8 cellular contexts compared by ENCODE assay signal in the genomic region with DNA sequence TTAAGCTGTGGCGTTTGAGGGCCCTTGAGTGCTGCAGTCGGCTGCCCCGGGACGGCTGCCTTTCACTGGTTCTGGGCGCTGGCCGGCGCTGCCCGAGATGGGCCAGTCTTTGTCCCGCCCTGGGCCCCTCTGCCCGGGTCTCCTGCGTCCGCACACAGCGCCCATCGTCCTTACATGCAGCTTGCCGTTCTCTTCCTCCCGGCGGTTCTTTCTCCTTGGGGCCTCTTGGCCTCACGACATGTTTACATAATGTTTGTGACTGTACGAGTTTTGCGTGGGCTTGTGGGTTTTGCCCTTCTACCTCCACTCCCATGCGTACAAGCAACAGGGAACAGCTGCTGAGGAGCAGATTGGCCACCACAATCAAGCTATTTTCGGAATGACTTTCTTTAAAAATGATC. TPM values are rescaled to one million over a fixed set of nuclear protein-coding genes. Genes with fewer than 3 reads are reported as not detected.
A peak's percentile ranks its signal among the peaks of the same experiment; 100 is the strongest.
DNase-seq lines count a peak whose midpoint lies in the region; ATAC-seq and TF ChIP-seq lines count a peak whose summit lies in the region.

No MANE protein-coding gene starts in this region.

- POLR2A ChIA-PET in activated CD4-positive, alpha-beta T cell treated with anti-CD3 and anti-CD28 coated beads for 36 hours (lab: Charles Lee), result interaction anchor here (0.7 to 1.2 kb wide), 4 partner anchors 25 to 497 kb away, joined by 3 to 4 read pairs (median 3); partner anchors contain the start of genes MRPS27 and PTCD2

- CTCF ChIA-PET in activated CD4-positive, alpha-beta T cell treated with anti-CD3 and anti-CD28 coated beads for 36 hours (lab: Charles Lee), result interaction anchor here (0.8 to 4.9 kb wide), 9 partner anchors 9 to 206 kb away, joined by 3 to 53 read pairs (median 5); no protein-coding TSS in a partner anchor

- peak; percentile 29 for ATAC-seq in GM21526 (IDR thresholded peaks at IDR 0.05; ENCODE audit: low FRiP score, unreplicated experiment)
- ATAC-seq in activated CD4-positive, alpha-beta T cell treated with anti-CD3 and anti-CD28 coated beads for 36 hours, result peak; percentile 43

- peak overlapping the region; percentile 91 for H3K4me3 ChIP-seq in GM06990 (replicated peaks; ENCODE audit: low read depth, low read length)
- H3K4me3 ChIP-seq in effector memory CD4-positive, alpha-beta T cell (ENCODE audit: insufficient read depth, low read depth, low read length, poor library complexity, severe bottlenecking), result peak overlapping the region; percentile 73

- H3K27ac Mint-ChIP-seq in activated CD4-positive, alpha-beta T cell treated with anti-CD3 and anti-CD28 coated beads for 36 hours, result peak overlapping the region; percentile 83

- peak overlapping the region; percentile 91 for H3K27ac ChIP-seq in effector memory CD4-positive, alpha-beta T cell (ENCODE audit: insufficient read depth, low read length, poor library complexity, severe bottlenecking)

- H3K4me3 Mint-ChIP-seq in activated CD4-positive, alpha-beta T cell treated with anti-CD3 and anti-CD28 coated beads for 36 hours, result peak overlapping the region; percentile 88

- H3K4me1 Mint-ChIP-seq in activated CD4-positive, alpha-beta T cell treated with anti-CD3 and anti-CD28 coated beads for 36 hours, result peaks cover 19% of the 10 kb centered on the region

- no peaks in the 10 kb centered on the region for H3K9me3 Mint-ChIP-seq in activated CD4-positive, alpha-beta T cell treated with anti-CD3 and anti-CD28 coated beads for 36 hours (ENCODE audit: low read depth)

- no peaks in the 10 kb centered on the region for H3K4me1 ChIP-seq in effector memory CD4-positive, alpha-beta T cell (ENCODE audit: control insufficient read depth, insufficient read depth, low read length, poor library complexity, severe bottlenecking)

- no peaks in the 10 kb centered on the region for H3K36me3 Mint-ChIP-seq in activated CD4-positive, alpha-beta T cell treated with anti-CD3 and anti-CD28 coated beads for 36 hours (ENCODE audit: low read depth)

- H3K27me3 ChIP-seq in GM06990 (replicated peaks; ENCODE audit: control insufficient read depth, insufficient read depth, low read length), result no peaks in the 10 kb centered on the region
- H3K27me3 ChIP-seq in effector memory CD4-positive, alpha-beta T cell (replicated peaks; ENCODE audit: control insufficient read depth, insufficient read depth, low read length, poor library complexity, severe bottlenecking), result no peaks in the 10 kb centered on the region

- intact Hi-C loops in activated CD4-positive, alpha-beta T cell treated with anti-CD3 and anti-CD28 coated beads for 36 hours (cut with DNase I, micrococcal nuclease), result loop anchor here (1.0 to 10.0 kb wide), 6 partner anchors 31 to 510 kb away; no protein-coding TSS in a partner anchor

- TF ChIP-seq CTCF in GM06990 (IDR thresholded peaks at IDR 0.05; ENCODE audit: insufficient read depth, low read length, poor library complexity, severe bottlenecking), result no peak

- DNase-seq in GM06990 (ENCODE audit: extremely low read depth, insufficient read length), result no peak
- DNase-seq in HT-29 (ENCODE audit: low spot score), result peak; percentile 63
- peak; percentile 74 for DNase-seq in activated CD4-positive, alpha-beta T cell treated with anti-CD3 and anti-CD28 coated beads for 36 hours
- DNase-seq in effector memory CD4-positive, alpha-beta T cell, result peak in 2 of 3 donors; percentile 5 to 16
- DNase-seq in medulla oblongata (ENCODE audit: extremely low spot score), result peak; percentile 64
- peak; percentile 1 to 4 for DNase-seq in stimulated activated CD8-positive, alpha-beta memory T cell treated with anti-CD3 and anti-CD28 coated beads, Interleukin-7, amount 100 ng/mL, for 1 hour (ENCODE audit: low read depth in 2 of 2)
- no peak for DNase-seq in NCI-H1930 (lab: John Stamatoyannopoulos, UW)

- peaks cover 11% of the 10 kb centered on the region for H3K27me3 Mint-ChIP-seq in activated CD4-positive, alpha-beta T cell treated with anti-CD3 and anti-CD28 coated beads for 36 hours

- no peaks in the 10 kb centered on the region for H3K9me3 ChIP-seq in effector memory CD4-positive, alpha-beta T cell (ENCODE audit: control insufficient read depth, low read length)

- no peaks in the 10 kb centered on the region for H3K36me3 ChIP-seq in GM06990 (ENCODE audit: control insufficient read depth, insufficient read depth, low read length)
- H3K36me3 ChIP-seq in effector memory CD4-positive, alpha-beta T cell (ENCODE audit: control insufficient read depth, insufficient read depth, low read length), result no peaks in the 10 kb centered on the region

RNA-seq across cellular contexts. Expression of gene TNPO1, which starts 0.6 kb away (rescaled TPM):
- 70.8 and 76.8 TPM in 2 replicates for total RNA-seq in HT-29 (2014; rRNA removed; shearing (Covaris generic))
- total RNA-seq in activated CD4-positive, alpha-beta T cell treated with anti-CD3 and anti-CD28 coated beads for 36 hours, result 100 to 1,000 TPM; 107 to 162 TPM

Comparison
In these comparisons a context has a peak if more than half of its experiments do, and no peak if none do; other contexts are left out.
1. DNase-seq: peak in HT-29 (single experiment), activated CD4-positive, alpha-beta T cell treated with anti-CD3 and anti-CD28 coated beads for 36 hours (single experiment), effector memory CD4-positive, alpha-beta T cell (2 of 3), medulla oblongata (single experiment) and stimulated activated CD8-positive, alpha-beta memory T cell treated with anti-CD3 and anti-CD28 coated beads, Interleukin-7, amount 100 ng/mL, for 1 hour (2 of 2); none in GM06990 (single experiment) and NCI-H1930 (0 of 2).